In genomic region chr17:56918916-56919315, GRCh38 we compare ENCODE assay signal across 12 cellular contexts. TPM values are rescaled to one million over a fixed set of nuclear protein-coding genes. Genes with fewer than 3 reads are reported as not detected.
DNase-seq lines count a peak whose midpoint lies in the region; ATAC-seq and TF ChIP-seq lines count a peak whose summit lies in the region.
"Had no signal": no experiment of that assay in that cellular context is flagged by ENCODE, and none has a peak within 500 bp of the region (broad histone marks: within the 10 kb centered on the region; RNA-seq: fewer than 3 reads in every experiment).

No MANE protein-coding gene starts in this region.

- no peaks in the 10 kb centered on the region for H3K27me3 Mint-ChIP-seq in activated naive CD4-positive, alpha-beta T cell treated with anti-CD3 and anti-CD28 coated beads for 36 hours (ENCODE audit: low read depth)

- no peak for TF ChIP-seq POLR2A in upper lobe of left lung (IDR thresholded peaks at IDR 0.05)

- no peak overlapping the region for H2AFZ ChIP-seq in osteoblast (ENCODE audit: low read length)

- peak in 1 of 2 donors; percentile 28 for ATAC-seq in upper lobe of left lung (ENCODE audit: low FRiP score in 2 of 2)
- no peak for ATAC-seq in HG03175 (IDR thresholded peaks at IDR 0.05; ENCODE audit: unreplicated experiment)
- no peak for ATAC-seq in HG02852 (IDR thresholded peaks at IDR 0.05; ENCODE audit: unreplicated experiment)

- H3K9me3 ChIP-seq in upper lobe of left lung: no peaks in the 10 kb centered on the region
- H3K9me3 ChIP-seq in osteoblast (ENCODE audit: low read depth, low read length): no peaks in the 10 kb centered on the region

- peak; percentile 25 to 83 (median 33) for TF ChIP-seq EP300 in upper lobe of left lung (IDR thresholded peaks at IDR 0.05)

- H3K27ac Mint-ChIP-seq in activated naive CD4-positive, alpha-beta T cell treated with anti-CD3 and anti-CD28 coated beads for 36 hours: peak overlapping the region; percentile 13

- H3K27ac ChIP-seq in upper lobe of left lung: peak overlapping the region in 2 of 4 donors; percentile 10 to 67
- no peak overlapping the region for H3K27ac ChIP-seq in osteoblast (ENCODE audit: low read depth, low read length)

- TF ChIP-seq CTCF in fibroblast of mammary gland (conservative IDR thresholded peaks at IDR 0.05; ENCODE audit: control insufficient read depth, insufficient read depth, low read depth, low read length): no peak
- TF ChIP-seq CTCF in upper lobe of left lung (IDR thresholded peaks at IDR 0.05): no peak
- TF ChIP-seq CTCF in osteoblast (IDR thresholded peaks at IDR 0.05; ENCODE audit: extremely low read depth, low read depth, low read length): no peak

- intact Hi-C loops in activated naive CD4-positive, alpha-beta T cell treated with anti-CD3 and anti-CD28 coated beads for 36 hours (cut with micrococcal nuclease): no loop called here

- no peak for DNase-seq in activated naive CD4-positive, alpha-beta T cell treated with anti-CD3 and anti-CD28 coated beads for 36 hours
- DNase-seq in activated naive CD4-positive, alpha-beta T cell (lab: John Stamatoyannopoulos, UW): no peak
- DNase-seq in SKM-1 (lab: John Stamatoyannopoulos, UW; ENCODE audit: unreplicated experiment): peak; percentile 71
- peak; percentile 74 for DNase-seq in fibroblast of mammary gland (ENCODE audit: low read depth)
- DNase-seq in upper lobe of left lung: no peak
- no peak for DNase-seq in osteoblast (ENCODE audit: insufficient read length, low spot score, missing footprints)
- DNase-seq: DMS153; effector CD8-positive, alpha-beta T cell; MM.1S; NCI-H345 had no signal

- H3K4me2 ChIP-seq in osteoblast (ENCODE audit: insufficient read depth, low read length): no peak overlapping the region

- H3K4me3 Mint-ChIP-seq in activated naive CD4-positive, alpha-beta T cell treated with anti-CD3 and anti-CD28 coated beads for 36 hours: no peak overlapping the region

- H3K4me1 Mint-ChIP-seq in activated naive CD4-positive, alpha-beta T cell treated with anti-CD3 and anti-CD28 coated beads for 36 hours (ENCODE audit: low read depth): peaks cover 36% of the 10 kb centered on the region

- no peaks in the 10 kb centered on the region for H3K36me3 ChIP-seq in upper lobe of left lung
- no peaks in the 10 kb centered on the region for H3K36me3 ChIP-seq in osteoblast (ENCODE audit: insufficient read depth, low read length)

- WGBS in upper lobe of left lung, 2 donors: 53 to 74% methylated on average over 3 of the region's 3 CpGs

- peaks cover 11% of the 10 kb centered on the region for H3K79me2 ChIP-seq in osteoblast (ENCODE audit: insufficient read depth, low read length)

- CTCF ChIA-PET in activated naive CD4-positive, alpha-beta T cell treated with anti-CD3 and anti-CD28 coated beads for 36 hours (lab: Charles Lee): interaction anchor here (1.2 kb wide), 1 partner anchor 42 kb away, joined by 4 read pairs; the partner anchor contains the start of gene COIL

- H3K27me3 ChIP-seq in upper lobe of left lung (no peaks in the 10 kb centered on the region), osteoblast (ENCODE audit: insufficient read depth, low read length) (no peaks in the 10 kb centered on the region)

- peaks cover 4% of the 10 kb centered on the region for H3K36me3 Mint-ChIP-seq in activated naive CD4-positive, alpha-beta T cell treated with anti-CD3 and anti-CD28 coated beads for 36 hours (ENCODE audit: low read depth)

- H3K4me3 ChIP-seq in fibroblast of mammary gland (ENCODE audit: control insufficient read depth, low read depth, low read length) (no peak overlapping the region), upper lobe of left lung (no peak overlapping the region), osteoblast (ENCODE audit: insufficient read depth, low read length) (no peak overlapping the region)

- peaks cover 4% of the 10 kb centered on the region for H3K9me3 Mint-ChIP-seq in activated naive CD4-positive, alpha-beta T cell treated with anti-CD3 and anti-CD28 coated beads for 36 hours

- H4K20me1 ChIP-seq in osteoblast (ENCODE audit: insufficient read depth, low read length): no peaks in the 10 kb centered on the region

- H3K4me1 ChIP-seq in upper lobe of left lung (peaks cover 13 to 21% (median 16%) of the 10 kb centered on the region in 4 donors), osteoblast (ENCODE audit: insufficient read depth, low read length) (peaks cover 16% of the 10 kb centered on the region)

RNA-seq across cellular contexts. Expression of gene TRIM25, which starts 5.1 kb away (rescaled TPM):
- 100 to 1,000 TPM; 157 to 161 TPM for total RNA-seq in activated naive CD4-positive, alpha-beta T cell treated with anti-CD3 and anti-CD28 coated beads for 36 hours
- total RNA-seq in upper lobe of left lung (100 to 1,000 TPM in 2 of 6 donors, 10 to 100 TPM in 4; 66.7 to 294 (median 83.0) TPM), osteoblast (46.9 and 49.9 TPM in 2 replicates)

RNA-seq across cellular contexts. Expression of gene COIL, which starts 41.9 kb away (rescaled TPM):
- 10 to 100 TPM; 16.9 to 18.2 TPM for total RNA-seq in activated naive CD4-positive, alpha-beta T cell treated with anti-CD3 and anti-CD28 coated beads for 36 hours
- total RNA-seq in upper lobe of left lung: 10 to 100 TPM in 2 of 6 donors, 1 to 10 TPM in 4; 6.1 to 16.6 (median 9.5) TPM
- total RNA-seq in osteoblast: 11.2 and 11.9 TPM in 2 replicates

RNA-seq across cellular contexts. Expression of gene SCPEP1, which starts 59.0 kb away (rescaled TPM):
- total RNA-seq in activated naive CD4-positive, alpha-beta T cell treated with anti-CD3 and anti-CD28 coated beads for 36 hours: 10 to 100 TPM; 11.7 to 15.3 TPM
- total RNA-seq in upper lobe of left lung (100 to 1,000 TPM in 5 of 6 donors, 10 to 100 TPM in 1; 96.4 to 172 (median 133) TPM), osteoblast (73.8 and 79.9 TPM in 2 replicates)

Comparison
In these comparisons a context has a peak if more than half of its experiments do, and no peak if none do; other contexts are left out.
1. DNase-seq: peak in SKM-1 (single experiment) and fibroblast of mammary gland (single experiment); none in activated naive CD4-positive, alpha-beta T cell treated with anti-CD3 and anti-CD28 coated beads for 36 hours (single experiment), activated naive CD4-positive, alpha-beta T cell (0 of 4), upper lobe of left lung (0 of 2) and osteoblast (single experiment).